Comparison of ENCODE assay signal across 1 cellular context in genomic region chr5:139670369-139671095, GRCh38.
TF ChIP-seq lines count a peak whose summit lies in the region.

No MANE protein-coding gene starts in this region.

TF ChIP-seq in HepG2, 621 proteins besides CTCF, POLR2A, EP300 and RAD21 (continued from another document):
- TF ChIP-seq MAFF (IDR thresholded peaks at IDR 0.05; ENCODE audit: low read depth, low read length) (no peak), CREM (IDR thresholded peaks at IDR 0.05) (no peak), CREM (CRISPR knock-in tag; IDR thresholded peaks at IDR 0.05) (no peak), KDM3A (CRISPR knock-in tag; IDR thresholded peaks at IDR 0.05; ENCODE audit: low read depth) (no peak), RFXAP (CRISPR knock-in tag; IDR thresholded peaks at IDR 0.05; ENCODE audit: borderline replicate concordance) (no peak), NR2C2 (CRISPR knock-in tag; IDR thresholded peaks at IDR 0.05; ENCODE audit: borderline replicate concordance) (peak; percentile 8; the same call in 1 of the 2 replicates), MTERF4 (CRISPR knock-in tag; IDR thresholded peaks at IDR 0.05) (no peak), HDAC1 (CRISPR knock-in tag; IDR thresholded peaks at IDR 0.05) (no peak; the same call in 1 of the 2 replicates), PRPF4 (IDR thresholded peaks at IDR 0.05; ENCODE audit: low read depth, low read length, poor library complexity, severe bottlenecking) (no peak), IKZF4 (CRISPR knock-in tag; IDR thresholded peaks at IDR 0.05; ENCODE audit: borderline replicate concordance, low read depth, not compliant biosample characterization) (no peak), DPF2 (CRISPR knock-in tag; IDR thresholded peaks at IDR 0.05; ENCODE audit: borderline replicate concordance, low read depth) (no peak), SAFB2 (CRISPR knock-in tag; IDR thresholded peaks at IDR 0.05; ENCODE audit: borderline replicate concordance, low read depth) (no peak), GABPA (IDR thresholded peaks at IDR 0.05; ENCODE audit: low read depth, low read length) (no peak), GABPA (CRISPR knock-in tag; IDR thresholded peaks at IDR 0.05; ENCODE audit: low read depth) (0 out of 2 replicates have a peak, but pooled peaks have one; percentile 5), ZSCAN29 (CRISPR knock-in tag; conservative IDR thresholded peaks at IDR 0.05) (no peak), SCMH1 (CRISPR knock-in tag; IDR thresholded peaks at IDR 0.05; ENCODE audit: borderline replicate concordance) (no peak), ZSCAN25 (CRISPR knock-in tag; IDR thresholded peaks at IDR 0.05) (peak; percentile 28; the same call in 1 of the 2 replicates), MXD1 (CRISPR knock-in tag; IDR thresholded peaks at IDR 0.05) (no peak), SMAD1 (CRISPR knock-in tag; IDR thresholded peaks at IDR 0.05; ENCODE audit: borderline replicate concordance, low read depth) (no peak), XRCC5 (optimal IDR thresholded peaks at IDR 0.05; ENCODE audit: low read length) (no peak), NFE2L2 (IDR thresholded peaks at IDR 0.05; ENCODE audit: low read length) (no peak), ZNF841 (CRISPR knock-in tag; IDR thresholded peaks at IDR 0.05; ENCODE audit: borderline replicate concordance) (no peak), ARNT (IDR thresholded peaks at IDR 0.05) (no peak), ZNF777 (CRISPR knock-in tag; IDR thresholded peaks at IDR 0.05) (no peak), SIN3A (IDR thresholded peaks at IDR 0.05; ENCODE audit: borderline replicate concordance, low read depth, low read length) (no peak), ZBTB20 (CRISPR knock-in tag; IDR thresholded peaks at IDR 0.05; ENCODE audit: borderline replicate concordance, low read depth) (no peak), SALL2 (CRISPR knock-in tag; IDR thresholded peaks at IDR 0.05) (no peak), ZNF205 (CRISPR knock-in tag; IDR thresholded peaks at IDR 0.05) (no peak), MATR3 (CRISPR knock-in tag; IDR thresholded peaks at IDR 0.05) (no peak), MTA1 (CRISPR knock-in tag; IDR thresholded peaks at IDR 0.05; ENCODE audit: borderline replicate concordance) (no peak; the same call in 1 of the 2 replicates), ZNF550 (CRISPR knock-in tag; IDR thresholded peaks at IDR 0.05; ENCODE audit: borderline replicate concordance) (no peak), ADNP (CRISPR knock-in tag; IDR thresholded peaks at IDR 0.05) (no peak), ZKSCAN1 (IDR thresholded peaks at IDR 0.05; ENCODE audit: low read length) (no peak), PBX3 (CRISPR knock-in tag; IDR thresholded peaks at IDR 0.05; ENCODE audit: borderline replicate concordance) (no peak), ZGPAT (CRISPR knock-in tag; IDR thresholded peaks at IDR 0.05) (no peak), LBX2 (CRISPR knock-in tag; IDR thresholded peaks at IDR 0.05; ENCODE audit: borderline replicate concordance) (no peak), TFDP1 (CRISPR knock-in tag; IDR thresholded peaks at IDR 0.05; ENCODE audit: borderline replicate concordance) (no peak), NR1H2 (CRISPR knock-in tag; IDR thresholded peaks at IDR 0.05; ENCODE audit: borderline replicate concordance, low read depth) (no peak), CBX2 (IDR thresholded peaks at IDR 0.05; ENCODE audit: low read depth, low read length) (no peak), CBX2 (CRISPR knock-in tag; IDR thresholded peaks at IDR 0.05; ENCODE audit: low read depth) (no peak), ELF4 (CRISPR knock-in tag; IDR thresholded peaks at IDR 0.05; ENCODE audit: borderline replicate concordance) (no peak), STAG1 (CRISPR knock-in tag; IDR thresholded peaks at IDR 0.05) (peak; percentile 32), ZNF281 (CRISPR knock-in tag; IDR thresholded peaks at IDR 0.05; ENCODE audit: borderline replicate concordance) (no peak), PHF8 (CRISPR knock-in tag; IDR thresholded peaks at IDR 0.05) (no peak), ZSCAN12 (CRISPR knock-in tag; IDR thresholded peaks at IDR 0.05) (no peak), AGO2 (optimal IDR thresholded peaks at IDR 0.05; ENCODE audit: low read depth, low read length) (no peak), ZBTB10 (CRISPR knock-in tag; IDR thresholded peaks at IDR 0.05; ENCODE audit: borderline replicate concordance) (no peak), EEA1 (CRISPR knock-in tag; IDR thresholded peaks at IDR 0.05; ENCODE audit: borderline replicate concordance) (no peak), KDM5B (CRISPR knock-in tag; IDR thresholded peaks at IDR 0.05; ENCODE audit: borderline replicate concordance) (no peak), ZNF616 (CRISPR knock-in tag; IDR thresholded peaks at IDR 0.05; ENCODE audit: low read depth) (no peak), RBFOX2 (IDR thresholded peaks at IDR 0.05; ENCODE audit: low read depth, low read length) (no peak), NFE2 (CRISPR knock-in tag; IDR thresholded peaks at IDR 0.05) (no peak), NAIF1 (CRISPR knock-in tag; IDR thresholded peaks at IDR 0.05; ENCODE audit: borderline replicate concordance) (no peak), ZNF232 (CRISPR knock-in tag; IDR thresholded peaks at IDR 0.05; ENCODE audit: borderline replicate concordance) (no peak), ZNF367 (CRISPR knock-in tag; IDR thresholded peaks at IDR 0.05; ENCODE audit: borderline replicate concordance) (no peak)
